In the genomic region with DNA sequence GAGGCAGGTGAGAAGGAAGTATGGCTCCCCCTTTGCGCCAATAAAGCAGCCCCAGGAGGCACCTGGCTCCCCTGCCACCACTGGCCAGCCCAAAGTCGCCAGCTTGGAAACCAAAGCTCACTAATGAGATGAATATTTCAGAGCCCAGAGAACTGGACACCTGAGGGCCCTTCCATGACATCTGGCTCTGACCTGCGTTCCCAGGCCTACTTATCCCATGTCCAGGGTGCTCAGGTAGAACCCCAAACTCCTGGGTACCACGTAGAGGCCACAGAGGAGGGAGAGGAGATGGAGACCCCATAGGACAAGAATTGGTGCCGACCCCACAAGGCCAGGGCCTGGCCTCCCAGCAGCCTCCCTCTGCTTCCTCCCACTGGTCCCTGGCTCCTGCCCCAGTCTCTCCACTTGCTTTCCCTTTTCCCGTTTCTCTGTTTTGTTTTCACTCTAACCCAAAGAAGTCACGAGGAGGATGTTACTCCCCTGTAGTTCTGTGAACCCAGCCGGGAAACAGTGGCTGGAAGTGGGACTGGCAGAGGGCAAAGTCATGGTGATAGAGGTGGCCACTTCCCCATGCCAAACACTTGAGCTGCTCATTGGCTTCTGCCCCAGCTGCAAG, we compare ENCODE assay signal across 8 cellular contexts. TPM values are rescaled to one million over a fixed set of nuclear protein-coding genes. Genes with fewer than 3 reads are reported as not detected.
DNase-seq lines count a peak whose midpoint lies in the region; ATAC-seq and TF ChIP-seq lines count a peak whose summit lies in the region.

No MANE protein-coding gene starts in this region.

- H3K4me1 ChIP-seq in fibroblast of lung (ENCODE audit: control insufficient read depth, extremely low read depth, insufficient read depth, low read length) (peaks cover 20% of the 10 kb centered on the region), osteoblast (ENCODE audit: insufficient read depth, low read length) (peaks cover 43% of the 10 kb centered on the region), SJCRH30 (peaks cover 7% of the 10 kb centered on the region; the same call in 1 of the 2 replicates)

- H3K4me3 ChIP-seq in GM06990 (replicated peaks; ENCODE audit: low read depth, low read length): peak overlapping the region; percentile 66
- no peak overlapping the region for H3K4me3 ChIP-seq in SU-DHL-6 (ENCODE audit: insufficient read depth, low read length, poor library complexity, severe bottlenecking)
- peak overlapping the region; percentile 75 to 96 (median 94) for H3K4me3 ChIP-seq in fibroblast of lung (replicated peaks in 1 of 4; ENCODE audit: control extremely low read depth in 1 of 4, insufficient read depth in 1 of 4, low read depth in 3 of 4, low read length in 4 of 4)
- peak overlapping the region; percentile 87 for H3K4me3 ChIP-seq in osteoblast (ENCODE audit: insufficient read depth, low read length)
- no peak overlapping the region for H3K4me3 ChIP-seq in SJCRH30

- H3K27me3 ChIP-seq in GM06990 (replicated peaks; ENCODE audit: control insufficient read depth, insufficient read depth, low read length) (no peaks in the 10 kb centered on the region), SU-DHL-6 (ENCODE audit: low read length) (no peaks in the 10 kb centered on the region), fibroblast of lung (ENCODE audit: control insufficient read depth, insufficient read depth, low read length) (no peaks in the 10 kb centered on the region), osteoblast (ENCODE audit: insufficient read depth, low read length) (no peaks in the 10 kb centered on the region), SJCRH30 (no peaks in the 10 kb centered on the region)

- H3F3A ChIP-seq in SU-DHL-6 (ENCODE audit: insufficient read depth): no peaks in the 10 kb centered on the region

- H3K9me3 ChIP-seq in SU-DHL-6 (ENCODE audit: insufficient read depth, low read length) (no peaks in the 10 kb centered on the region), fibroblast of lung (ENCODE audit: control insufficient read depth, insufficient read depth, low read depth, low read length) (no peaks in the 10 kb centered on the region), osteoblast (ENCODE audit: low read depth, low read length) (no peaks in the 10 kb centered on the region), SJCRH30 (replicated peaks) (no peaks in the 10 kb centered on the region)

- TF ChIP-seq CTCF in GM06990 (IDR thresholded peaks at IDR 0.05; ENCODE audit: insufficient read depth, low read length, poor library complexity, severe bottlenecking) (no peak), SU-DHL-6 (IDR thresholded peaks at IDR 0.05; ENCODE audit: insufficient read depth, low read length, poor library complexity, severe bottlenecking) (no peak), fibroblast of lung (conservative IDR thresholded peaks at IDR 0.05 in 1 of 2, IDR thresholded peaks at IDR 0.05 in 1 of 2; ENCODE audit: low read depth in 1 of 2, low read length in 2 of 2) (no peak), osteoblast (IDR thresholded peaks at IDR 0.05; ENCODE audit: extremely low read depth, low read depth, low read length) (no peak), omental fat pad (IDR thresholded peaks at IDR 0.05) (no peak)

- H3K9ac ChIP-seq in SU-DHL-6 (ENCODE audit: low read length): no peak overlapping the region
- peak overlapping the region; percentile 84 for H3K9ac ChIP-seq in fibroblast of lung (ENCODE audit: insufficient read depth, low read length)

- H2AFZ ChIP-seq in SU-DHL-6 (ENCODE audit: low read depth, low read length, severe bottlenecking) (no peak overlapping the region), fibroblast of lung (ENCODE audit: low read length) (no peak overlapping the region), osteoblast (ENCODE audit: low read length) (peak overlapping the region; percentile 70)

- ATAC-seq in omental fat pad (ENCODE audit: low FRiP score): no peak

- no peaks in the 10 kb centered on the region for H3K79me2 ChIP-seq in SU-DHL-6 (ENCODE audit: insufficient read depth, low read length)
- peaks cover 43% of the 10 kb centered on the region for H3K79me2 ChIP-seq in fibroblast of lung (ENCODE audit: control insufficient read depth, insufficient read depth, low read length)
- peaks cover 53% of the 10 kb centered on the region for H3K79me2 ChIP-seq in osteoblast (ENCODE audit: insufficient read depth, low read length)

- no peaks in the 10 kb centered on the region for H3K9me2 ChIP-seq in SU-DHL-6 (replicated peaks; ENCODE audit: insufficient read depth, low read length)

- H3K27ac ChIP-seq in SU-DHL-6 (ENCODE audit: low read depth, low read length) (no peak overlapping the region), fibroblast of lung (ENCODE audit: insufficient read depth, low read length) (peak overlapping the region; percentile 89), osteoblast (ENCODE audit: low read depth, low read length) (peak overlapping the region; percentile 64), SJCRH30 (no peak overlapping the region)

- H3K36me3 ChIP-seq in GM06990 (ENCODE audit: control insufficient read depth, insufficient read depth, low read length) (no peaks in the 10 kb centered on the region; the same call in 1 of the 2 replicates), SU-DHL-6 (ENCODE audit: low read length) (no peaks in the 10 kb centered on the region), fibroblast of lung (ENCODE audit: control insufficient read depth, insufficient read depth, low read length) (no peaks in the 10 kb centered on the region), osteoblast (ENCODE audit: insufficient read depth, low read length) (no peaks in the 10 kb centered on the region), SJCRH30 (no peaks in the 10 kb centered on the region)

- H3K4me2 ChIP-seq in SU-DHL-6 (ENCODE audit: low read depth, low read length, poor library complexity, severe bottlenecking) (peak overlapping the region; percentile 23), fibroblast of lung (ENCODE audit: extremely low read depth, insufficient read depth, low read length) (peak overlapping the region; percentile 97), osteoblast (ENCODE audit: insufficient read depth, low read length) (peak overlapping the region; percentile 94)

- H4K20me1 ChIP-seq in SU-DHL-6 (ENCODE audit: low read depth, low read length): no peaks in the 10 kb centered on the region
- no peaks in the 10 kb centered on the region for H4K20me1 ChIP-seq in fibroblast of lung (ENCODE audit: control insufficient read depth, extremely low read depth, insufficient read depth, low read length)
- H4K20me1 ChIP-seq in osteoblast (ENCODE audit: insufficient read depth, low read length): peaks cover 18% of the 10 kb centered on the region

- DNase-seq in GM06990 (ENCODE audit: extremely low read depth, insufficient read length) (no peak), fibroblast of lung (ENCODE audit: low read depth in 2 of 2) (peak in 1 of 2 donors; percentile 41), osteoblast (ENCODE audit: insufficient read length, low spot score, missing footprints) (peak; percentile 95), SJCRH30 (no peak), NCI-H2107 (lab: John Stamatoyannopoulos, UW) (no peak), occipital lobe (lab: John Stamatoyannopoulos, UW) (no peak), omental fat pad (ENCODE audit: low spot score) (no peak)

RNA-seq across cellular contexts. Expression of gene TMBIM1, which starts 0.9 kb away (rescaled TPM):
- total RNA-seq in fibroblast of lung (168 and 235 TPM in 2 replicates), osteoblast (155 and 187 TPM in 2 replicates), occipital lobe (16.2 TPM), omental fat pad (100 to 1,000 TPM; 190 to 689 (median 399) TPM)
- 170 and 181 TPM in 2 replicates for polyA plus RNA-seq in fibroblast of lung
- polyA plus RNA-seq in fibroblast of lung (2012): 165 and 172 TPM in 2 replicates
- polyA minus RNA-seq in fibroblast of lung (ENCODE audit: low replicate concordance): 475 and 604 TPM in 2 replicates
- total RNA-seq in SJCRH30 (2014; rRNA removed; shearing (Covaris generic)): 10.3 and 11.2 TPM in 2 replicates

RNA-seq across cellular contexts. Expression of gene PNKD, which starts 21.1 kb away (rescaled TPM):
- total RNA-seq in fibroblast of lung (21.3 and 27.7 TPM in 2 replicates), osteoblast (23.2 and 24.2 TPM in 2 replicates), occipital lobe (18.2 TPM), omental fat pad (10 to 100 TPM; 25.5 to 38.0 (median 31.3) TPM)
- 29.1 and 32.8 TPM in 2 replicates for polyA plus RNA-seq in fibroblast of lung
- 60.5 and 71.5 TPM in 2 replicates for polyA plus RNA-seq in fibroblast of lung (2012)
- polyA minus RNA-seq in fibroblast of lung (ENCODE audit: low replicate concordance): 55.2 and 112 TPM in 2 replicates
- total RNA-seq in SJCRH30 (2014; rRNA removed; shearing (Covaris generic)): 49.8 and 57.9 TPM in 2 replicates

RNA-seq across cellular contexts. Expression of gene AAMP, which starts 21.5 kb away (rescaled TPM):
- total RNA-seq in fibroblast of lung (110 and 139 TPM in 2 replicates), osteoblast (85.7 and 97.0 TPM in 2 replicates), occipital lobe (105 TPM), omental fat pad (100 to 1,000 TPM; 122 to 165 (median 140) TPM)
- polyA plus RNA-seq in fibroblast of lung: 53.1 and 60.4 TPM in 2 replicates
- polyA plus RNA-seq in fibroblast of lung (2012): 67.3 and 91.0 TPM in 2 replicates
- 54.7 and 74.9 TPM in 2 replicates for polyA minus RNA-seq in fibroblast of lung (ENCODE audit: low replicate concordance)
- 125 and 149 TPM in 2 replicates for total RNA-seq in SJCRH30 (2014; rRNA removed; shearing (Covaris generic))

RNA-seq across cellular contexts. Expression of gene GPBAR1, which starts 30.6 kb away (rescaled TPM):
- under 0.01 TPM in 1 of 2 replicates, not detected in the other for total RNA-seq in fibroblast of lung
- polyA plus RNA-seq in fibroblast of lung: 0.02 TPM in 1 of 2 replicates, not detected in the other
- polyA plus RNA-seq in fibroblast of lung (2012): 0.08 TPM in 1 of 2 replicates, not detected in the other
- not detected in 2 replicates for polyA minus RNA-seq in fibroblast of lung (ENCODE audit: low replicate concordance)
- 0.36 TPM in 1 of 2 replicates, not detected in the other for total RNA-seq in osteoblast
- 0.24 and 0.25 TPM in 2 replicates for total RNA-seq in SJCRH30 (2014; rRNA removed; shearing (Covaris generic))
- not detected for total RNA-seq in occipital lobe
- 10 to 100 TPM; 24.7 to 74.2 (median 59.1) TPM for total RNA-seq in omental fat pad

Comparison
In these comparisons a context has a peak if more than half of its experiments do, and no peak if none do; other contexts are left out.
1. H3K4me3 ChIP-seq: peak in GM06990 (single experiment), fibroblast of lung (4 of 4) and osteoblast (single experiment); none in SU-DHL-6 (single experiment) and SJCRH30 (single experiment).
2. H3K27ac ChIP-seq: peak in fibroblast of lung (single experiment) and osteoblast (single experiment); none in SU-DHL-6 (single experiment) and SJCRH30 (single experiment).
3. H3K4me2 ChIP-seq: peak in every context shown above with its lines; median percentile 97 in fibroblast of lung; 94 in osteoblast; 23 in SU-DHL-6.